In genomic region chr11:111765320-111765983, GRCh38 we compare ENCODE assay signal across 8 cellular contexts. TPM values are rescaled to one million over a fixed set of nuclear protein-coding genes. Genes with fewer than 3 reads are reported as not detected.
A peak's percentile ranks its signal among the peaks of the same experiment; 100 is the strongest.
DNase-seq lines count a peak whose midpoint lies in the region; ATAC-seq and TF ChIP-seq lines count a peak whose summit lies in the region.

No MANE protein-coding gene starts in this region.

- H3K27ac ChIP-seq in PC-9 (peak overlapping the region; percentile 32), muscle layer of duodenum (ENCODE audit: low read length) (peak overlapping the region; percentile 70)

- no peaks in the 10 kb centered on the region for H3K9me2 ChIP-seq in PC-9 (ENCODE audit: insufficient read depth)

- peaks cover 43% of the 10 kb centered on the region for H3K36me3 Mint-ChIP-seq in activated CD4-positive, alpha-beta T cell treated with anti-CD3 and anti-CD28 coated beads, Interleukin-2, amount 10 ng/mL, durations not matched to agents 7 days and 5 days (ENCODE audit: low read depth)

- peak overlapping the region; percentile 91 for H3K4me2 ChIP-seq in PC-9

- H3K27me3 ChIP-seq in PC-9 (ENCODE audit: insufficient read depth, low read depth), result no peaks in the 10 kb centered on the region
- no peaks in the 10 kb centered on the region for H3K27me3 ChIP-seq in muscle layer of duodenum (ENCODE audit: low read depth, low read length)

- TF ChIP-seq CTCF in PC-9 (conservative IDR thresholded peaks at IDR 0.05), result no peak
- no peak for TF ChIP-seq CTCF in epithelial cell of esophagus (IDR thresholded peaks at IDR 0.05; ENCODE audit: insufficient read depth, low read depth, low read length, missing control alignments)

- H3K79me2 ChIP-seq in PC-9 (ENCODE audit: low read depth), result peaks cover 38% of the 10 kb centered on the region

- H2AFZ ChIP-seq in PC-9, result peak overlapping the region; percentile 93

- H3K27me3 Mint-ChIP-seq in activated CD4-positive, alpha-beta T cell treated with anti-CD3 and anti-CD28 coated beads, Interleukin-2, amount 10 ng/mL, durations not matched to agents 7 days and 5 days, result no peaks in the 10 kb centered on the region

- peaks cover 36% of the 10 kb centered on the region for H3K4me1 Mint-ChIP-seq in activated CD4-positive, alpha-beta T cell treated with anti-CD3 and anti-CD28 coated beads, Interleukin-2, amount 10 ng/mL, durations not matched to agents 7 days and 5 days

- H3K9me3 ChIP-seq in PC-9 (ENCODE audit: insufficient read depth, low read depth) (no peaks in the 10 kb centered on the region), muscle layer of duodenum (ENCODE audit: control insufficient read depth in 1 of 2, low read length in 2 of 2) (no peaks in the 10 kb centered on the region)

- peaks cover 12% of the 10 kb centered on the region for H3F3A ChIP-seq in PC-9 (ENCODE audit: insufficient read depth, low read depth)

- POLR2A ChIA-PET in activated CD4-positive, alpha-beta T cell treated with anti-CD3 and anti-CD28 coated beads, Interleukin-2, amount 10 ng/mL, durations not matched to agents 7 days and 5 days (lab: Charles Lee), result interaction anchor here (0.7 kb wide), 1 partner anchor 20 kb away, joined by 3 read pairs; no protein-coding TSS in a partner anchor
- POLR2A ChIA-PET in PC-9 (lab: Charles Lee; ENCODE audit: unreplicated experiment), result interaction anchor here (0.5 to 0.7 kb wide), 3 partner anchors 51 to 168 kb away, joined by 3 to 14 read pairs (median 5); no protein-coding TSS in a partner anchor

- peak overlapping the region; percentile 92 for H3K4me3 Mint-ChIP-seq in activated CD4-positive, alpha-beta T cell treated with anti-CD3 and anti-CD28 coated beads, Interleukin-2, amount 10 ng/mL, durations not matched to agents 7 days and 5 days

- DNase-seq in activated CD4-positive, alpha-beta T cell treated with anti-CD3 and anti-CD28 coated beads, Interleukin-2, amount 10 ng/mL, durations not matched to agents 7 days and 5 days, result no peak
- no peak for DNase-seq in activated CD4-positive, alpha-beta T cell treated with anti-CD3 and anti-CD28 coated beads for 4 hours
- no peak for DNase-seq in PC-9
- DNase-seq in epithelial cell of esophagus (ENCODE audit: low read depth), result peak; percentile 19
- DNase-seq in NCI-H2227 (lab: John Stamatoyannopoulos, UW; ENCODE audit: unreplicated experiment), result no peak
- DNase-seq in NCI-H128 (lab: John Stamatoyannopoulos, UW; ENCODE audit: unreplicated experiment), result no peak

- BruUV-seq in PC-9 (replicated peaks; lab: Mats Ljungman, UMichigan), result TSS peak; percentile 25

- H3K9me3 Mint-ChIP-seq in activated CD4-positive, alpha-beta T cell treated with anti-CD3 and anti-CD28 coated beads, Interleukin-2, amount 10 ng/mL, durations not matched to agents 7 days and 5 days, result no peaks in the 10 kb centered on the region

- H3K27ac Mint-ChIP-seq in activated CD4-positive, alpha-beta T cell treated with anti-CD3 and anti-CD28 coated beads, Interleukin-2, amount 10 ng/mL, durations not matched to agents 7 days and 5 days, result peak overlapping the region; percentile 99

- peaks cover 27% of the 10 kb centered on the region for H3K4me1 ChIP-seq in PC-9 (replicated peaks; ENCODE audit: insufficient read depth)
- peaks cover 0 to 32% of the 10 kb centered on the region in 2 donors for H3K4me1 ChIP-seq in muscle layer of duodenum (ENCODE audit: control insufficient read depth in 1 of 2, insufficient read depth in 2 of 2, low read length in 2 of 2)

- H3K4me3 ChIP-seq in PC-9 (peak overlapping the region; percentile 66), epithelial cell of esophagus (ENCODE audit: low read length) (peak overlapping the region; percentile 89), muscle layer of duodenum (ENCODE audit: low read depth in 1 of 2, low read length in 2 of 2) (peak overlapping the region; percentile 85 to 93)

- intact Hi-C loops in PC-9 (cut with micrococcal nuclease; ENCODE audit: unreplicated experiment), result no loop called here

- CTCF ChIA-PET in activated CD4-positive, alpha-beta T cell treated with anti-CD3 and anti-CD28 coated beads, Interleukin-2, amount 10 ng/mL, durations not matched to agents 7 days and 5 days (lab: Charles Lee), result interaction anchor here (1.5 kb wide), 1 partner anchor 178 kb away, joined by 3 read pairs; no protein-coding TSS in a partner anchor
- CTCF ChIA-PET in PC-9 (lab: Charles Lee), result interaction anchor here (0.6 to 1.4 kb wide), 3 partner anchors 9 to 166 kb away, joined by 3 to 5 read pairs (median 4); no protein-coding TSS in a partner anchor

- H3K36me3 ChIP-seq in PC-9 (ENCODE audit: low read depth) (peaks cover 31% of the 10 kb centered on the region), muscle layer of duodenum (ENCODE audit: control insufficient read depth in 1 of 2, insufficient read depth in 2 of 2, low read length in 2 of 2) (peaks cover 19 to 26% of the 10 kb centered on the region in 2 donors)

- ATAC-seq in HG02763 (IDR thresholded peaks at IDR 0.05; ENCODE audit: unreplicated experiment), result peak; percentile 45

- 0 out of 2 replicates have a peak, but pooled peaks cover 8% of the 10 kb centered on the region for H4K20me1 ChIP-seq in PC-9 (ENCODE audit: insufficient read depth)

RNA-seq across cellular contexts. Expression of gene PPP2R1B, which starts 0.7 kb away (rescaled TPM):
- total RNA-seq in activated CD4-positive, alpha-beta T cell treated with anti-CD3 and anti-CD28 coated beads, Interleukin-2, amount 10 ng/mL, durations not matched to agents 7 days and 5 days, result 10 to 100 TPM; 44.7 to 50.2 TPM
- 28.9 and 36.4 TPM in 2 replicates for total RNA-seq in PC-9 (2021)
